Comparison of ENCODE assay signal across 1 cellular context in the genomic region with DNA sequence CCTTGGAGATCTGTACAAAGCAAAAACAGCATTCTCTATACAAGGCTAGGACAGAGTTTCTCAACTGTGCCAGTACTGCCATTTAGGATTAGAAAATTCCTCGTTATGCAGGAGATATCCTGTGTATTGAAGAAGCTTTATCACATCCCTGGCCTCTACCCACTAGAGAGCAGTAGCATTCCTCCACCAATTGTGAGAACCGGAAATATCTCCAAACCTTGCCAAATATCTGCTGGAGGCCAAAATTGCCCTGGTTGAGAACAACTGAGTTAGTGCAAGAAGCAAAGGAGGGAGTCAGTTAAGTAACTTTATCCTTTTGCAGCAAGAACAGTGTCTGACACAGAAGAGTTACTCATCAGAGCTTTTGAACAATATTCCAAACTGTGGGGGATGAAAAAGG.
TF ChIP-seq lines count a peak whose summit lies in the region.

No MANE protein-coding gene starts in this region.

TF ChIP-seq in SK-N-SH treated with all-trans-retinoic acid at 6 μM for 48 hours, 23 proteins besides CTCF, POLR2A, EP300 and RAD21 (continued from another document):
- no peak for TF ChIP-seq POU6F1 (CRISPR knock-in tag; IDR thresholded peaks at IDR 0.05; ENCODE audit: borderline replicate concordance, low read depth)
- TF ChIP-seq ARNTL (CRISPR knock-in tag; IDR thresholded peaks at IDR 0.05; ENCODE audit: borderline replicate concordance, low read depth), result no peak
- no peak for TF ChIP-seq GLIS3 (CRISPR knock-in tag; IDR thresholded peaks at IDR 0.05)
- no peak for TF ChIP-seq SNAI2 (CRISPR knock-in tag; IDR thresholded peaks at IDR 0.05)
- no peak for TF ChIP-seq ZNF8 (CRISPR knock-in tag; IDR thresholded peaks at IDR 0.05)
- TF ChIP-seq TOX (CRISPR knock-in tag; IDR thresholded peaks at IDR 0.05; ENCODE audit: borderline replicate concordance), result no peak
- no peak for TF ChIP-seq TCF4 (CRISPR knock-in tag; IDR thresholded peaks at IDR 0.05; ENCODE audit: borderline replicate concordance)
- no peak for TF ChIP-seq ISL1 (CRISPR knock-in tag; IDR thresholded peaks at IDR 0.05)
- no peak for TF ChIP-seq ZFP3 (CRISPR knock-in tag; IDR thresholded peaks at IDR 0.05)
- TF ChIP-seq OSR1 (CRISPR knock-in tag; IDR thresholded peaks at IDR 0.05), result no peak
- no peak for TF ChIP-seq ZC3H10 (CRISPR knock-in tag; IDR thresholded peaks at IDR 0.05)
- TF ChIP-seq RARB (CRISPR knock-in tag; IDR thresholded peaks at IDR 0.05), result no peak
- TF ChIP-seq CSDC2 (CRISPR knock-in tag; IDR thresholded peaks at IDR 0.05), result no peak
- no peak for TF ChIP-seq ESRRG (CRISPR knock-in tag; IDR thresholded peaks at IDR 0.05)
- no peak for TF ChIP-seq ZFP30 (CRISPR knock-in tag; IDR thresholded peaks at IDR 0.05)
- no peak for TF ChIP-seq ZNF70 (CRISPR knock-in tag; IDR thresholded peaks at IDR 0.05)
